ENCODE assay signal across 15 cellular contexts in the genomic region with DNA sequence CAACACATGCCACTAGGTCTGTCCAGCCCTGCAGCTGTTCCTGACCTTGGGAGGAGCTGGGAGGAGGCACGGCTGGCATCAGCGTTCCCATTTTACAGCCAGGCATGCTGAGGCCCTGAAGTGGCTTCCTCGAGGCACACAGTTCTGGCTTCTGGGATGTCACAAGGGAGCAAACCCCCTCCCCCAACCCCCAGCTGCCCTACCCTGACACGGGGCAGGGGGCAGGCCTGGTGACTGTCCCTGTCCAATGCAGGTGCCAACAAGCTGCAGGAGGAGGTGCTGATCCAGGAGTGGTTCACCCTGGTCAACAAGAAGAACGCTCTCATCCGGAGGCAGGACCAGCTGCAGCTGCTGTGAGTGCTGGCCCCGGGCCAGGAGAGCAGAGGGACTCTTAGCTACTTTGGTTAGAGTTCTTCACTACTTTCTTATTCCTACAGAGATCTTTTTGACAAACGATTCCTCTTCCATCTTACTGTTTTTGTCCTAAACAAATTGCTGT. TPM values are rescaled to one million over a fixed set of nuclear protein-coding genes. Genes with fewer than 3 reads are reported as not detected.
DNase-seq lines count a peak whose midpoint lies in the region; ATAC-seq, FAIRE-seq and TF ChIP-seq lines count a peak whose summit lies in the region.
"Had no signal": no experiment of that assay in that cellular context is flagged by ENCODE, and none has a peak within 500 bp of the region (broad histone marks: within the 10 kb centered on the region; RNA-seq: fewer than 3 reads in every experiment).

No MANE protein-coding gene starts in this region.

- H3K27ac ChIP-seq in GM12878 (ENCODE audit: control insufficient read depth, insufficient read depth) (no peak overlapping the region), sigmoid colon (peak overlapping the region in 3 of 4 donors; percentile 57 to 81 (median 77))
- H3K27ac ChIP-seq: parathyroid adenoma had no signal

- H3K27me3 ChIP-seq in GM12878 (replicated peaks in 1 of 2; ENCODE audit: control insufficient read depth in 2 of 2, insufficient read depth in 2 of 2, low read length in 1 of 2) (no peaks in the 10 kb centered on the region), sigmoid colon (no peaks in the 10 kb centered on the region)
- H3K27me3 ChIP-seq: upper lobe of left lung had no signal

- ATAC-seq in GM12878 (no peak), GM21576 (IDR thresholded peaks at IDR 0.05; ENCODE audit: unreplicated experiment) (no peak), HG03045 (IDR thresholded peaks at IDR 0.05; ENCODE audit: unreplicated experiment) (no peak)

- peak; percentile 23 to 74 for DNase-seq in NCI-H524 (lab: John Stamatoyannopoulos, UW)
- no peak for DNase-seq in NCI-H524 treated with DMSO at 0.1 percent for 48 hours (lab: John Stamatoyannopoulos, UW)
- DNase-seq in NAMALWA (ENCODE audit: low spot score): peak; percentile 85
- DNase-seq in GM12878 (ENCODE audit: low read depth, low spot score): no peak
- peak; percentile 84 for DNase-seq in sigmoid colon
- no peak for DNase-seq in middle frontal gyrus (ENCODE audit: extremely low spot score, low spot score)
- DNase-seq: ACHN; central memory CD4-positive, alpha-beta T cell; NCI-H526; T-helper 17 cell had no signal

- in situ Hi-C loops in GM12878 (cut with MboI): no loop called here

- H3K36me3 ChIP-seq in GM12878 (ENCODE audit: control insufficient read depth in 2 of 2, insufficient read depth in 2 of 2, low read length in 1 of 2) (peaks cover 2 to 8% of the 10 kb centered on the region in 2 experiments; a peak in 3 of 4 replicates), sigmoid colon (peaks cover 7 to 59% (median 34%) of the 10 kb centered on the region in 4 donors)

- POLR2A ChIA-PET in GM12878 (lab: Charles Lee): interaction anchor here (0.7 to 6.0 kb wide), 10 partner anchors 13 to 171 kb away, joined by 3 to 129 read pairs (median 4); a partner anchor contains a TSS

- no peak for TF ChIP-seq EP300 in GM12878 (IDR thresholded peaks at IDR 0.05; ENCODE audit: borderline replicate concordance in 1 of 2, control insufficient read depth in 1 of 2, low read depth in 2 of 2, low read length in 2 of 2)
- no peak for TF ChIP-seq EP300 in sigmoid colon (IDR thresholded peaks at IDR 0.05)

- H4K20me1 ChIP-seq in GM12878 (ENCODE audit: control insufficient read depth, insufficient read depth): no peaks in the 10 kb centered on the region

- H2AFZ ChIP-seq in GM12878 (ENCODE audit: control insufficient read depth, low read depth, low read length): no peak overlapping the region
- H2AFZ ChIP-seq: parathyroid adenoma had no signal

- H3K4me3 ChIP-seq in GM12878: no peak overlapping the region
- no peak overlapping the region for H3K4me3 ChIP-seq in sigmoid colon
- H3K4me3 ChIP-seq: upper lobe of left lung had no signal

- H3K4me2 ChIP-seq in GM12878 (ENCODE audit: control insufficient read depth, insufficient read depth): no peak overlapping the region

- H3K9me3 ChIP-seq in GM12878 (replicated peaks; ENCODE audit: control insufficient read depth, insufficient read depth, low read length): no peaks in the 10 kb centered on the region
- H3K9me3 ChIP-seq in sigmoid colon: no peaks in the 10 kb centered on the region
- H3K9me3 ChIP-seq: upper lobe of left lung had no signal

- peaks cover 16% of the 10 kb centered on the region for H3K79me2 ChIP-seq in GM12878 (ENCODE audit: control insufficient read depth, insufficient read depth, low read length)
- H3K79me2 ChIP-seq: parathyroid adenoma had no signal

- SMC1A ChIA-PET in GM12878 (lab: Charles Lee; ENCODE audit: uncharacterized antibody, unreplicated experiment): interaction anchor here (1.0 to 6.2 kb wide), 9 partner anchors 8 to 227 kb away, joined by 3 to 93 read pairs (median 7); a partner anchor contains a TSS

- WGBS in GM12878 (ENCODE audit: insufficient coverage, insufficient replicate concordance, low lambda C conversion rate, missing lambda C conversion rate): 66% methylated on average over 8 of the region's 8 CpGs
- 56 to 67% methylated on average over 8 of the region's 8 CpGs for WGBS in sigmoid colon, 2 donors

- CTCF ChIA-PET in GM12878 (lab: Yijun Ruan, JAX): interaction anchor here (0.6 to 5.9 kb wide), 10 partner anchors 13 to 63 kb away, joined by 3 to 130 read pairs (median 7); a partner anchor contains a TSS

- no peak for TF ChIP-seq RAD21 in GM12878 (IDR thresholded peaks at IDR 0.05; ENCODE audit: insufficient read depth, low read depth, low read length)

- intact Hi-C loops in GM12878 (cut with micrococcal nuclease; ENCODE audit: unreplicated experiment) (no loop called here), sigmoid colon (cut with DNase I) (no loop called here)

- no peak for FAIRE-seq in GM12878 (lab: Jason Lieb, UNC)
- FAIRE-seq: islet of Langerhans had no signal

- no TSS peak for BruUV-seq in GM12878 (replicated peaks; lab: Mats Ljungman, UMichigan)

- no peak overlapping the region for H3K9ac ChIP-seq in GM12878 (ENCODE audit: control insufficient read depth, insufficient read depth, low read length)
- H3K9ac ChIP-seq: parathyroid adenoma had no signal

- no peak for TF ChIP-seq CTCF in GM12878 (IDR thresholded peaks at IDR 0.05 in 2 of 3, conservative IDR thresholded peaks at IDR 0.05 in 1 of 3; ENCODE audit: control insufficient read depth in 2 of 3, extremely low read depth in 1 of 3, insufficient read depth in 1 of 3, low read depth in 3 of 3, low read length in 3 of 3)
- TF ChIP-seq CTCF in sigmoid colon (IDR thresholded peaks at IDR 0.05): no peak

- RAD21 ChIA-PET in GM12878 (lab: Charles Lee; ENCODE audit: unreplicated experiment): interaction anchor here (0.6 to 6.5 kb wide), 8 partner anchors 14 to 93 kb away, joined by 3 to 132 read pairs (median 10); a partner anchor contains a TSS

- TF ChIP-seq POLR2A in GM12878 (IDR thresholded peaks at IDR 0.05; ENCODE audit: low read depth, low read length): no peak; the same call in 1 of the 2 replicates
- no peak for TF ChIP-seq POLR2A in sigmoid colon (IDR thresholded peaks at IDR 0.05)

- H3K4me1 ChIP-seq in GM12878 (ENCODE audit: control insufficient read depth, insufficient read depth, low read length) (peaks cover 45% of the 10 kb centered on the region), sigmoid colon (peaks cover 0 to 70% (median 61%) of the 10 kb centered on the region in 4 donors)
- H3K4me1 ChIP-seq: parathyroid adenoma had no signal

RNA-seq across cellular contexts. Expression of a gene that starts 5.3 kb away (rescaled TPM):
- 0.42 and 0.67 TPM in 2 replicates for total RNA-seq in GM12878 (2013; cell fraction: nucleolus; rRNA removed)
- total RNA-seq in GM12878 (2014; rRNA removed) (0.16 and 0.23 TPM in 2 replicates), GM12878 (2014; rRNA removed; fragmentation: Illumina TruSeq; extraction: Trizol) (not detected in 2 replicates), GM12878 (2021) (0.29 and 0.54 TPM in 2 replicates), sigmoid colon (under 1 TPM in 2 of 4 donors, not detected in 2; 0.54 to 0.71 TPM)
- polyA plus RNA-seq in GM12878 (2011; ENCODE audit: low read depth): not detected
- polyA plus RNA-seq in GM12878 (2011; rRNA removed) (not detected in 2 replicates), GM12878 (2014; fragmentation: Illumina TruSeq; extraction: Trizol) (not detected in 2 replicates), GM12878 (2014; fragmentation: Nextera tagmentation; extraction: Ambion mirVana) (under 1 TPM in 1 of 2 experiments, not detected in 1; 0.11 TPM), GM12878 (2014; rRNA removed) (0.15 TPM in 1 of 2 replicates, not detected in the other), GM12878 (2016; fragmentation: Nextera tagmentation; extraction: Ambion mirVana) (not detected), sigmoid colon (1 to 10 TPM in 1 of 3 donors, not detected in 2; 1.4 TPM)
- 0.08 TPM in 1 of 2 replicates, not detected in the other for polyA plus RNA-seq in GM12878 (2011; cell fraction: cytosol; rRNA removed)
- 0.16 and 0.46 TPM in 2 replicates for polyA plus RNA-seq in GM12878 (2011; cell fraction: nucleus; rRNA removed)
- polyA plus RNA-seq in GM12878 (2012): 0.08 and 0.80 TPM in 2 replicates
- 1.4 TPM in 1 of 2 replicates, not detected in the other for polyA minus RNA-seq in GM12878 (2011; rRNA and poly(A)+ RNA removed)
- polyA minus RNA-seq in GM12878 (2011; cell fraction: cytosol; rRNA and poly(A)+ RNA removed): not detected in 2 replicates
- not detected in 2 replicates for polyA minus RNA-seq in GM12878 (2011; cell fraction: nucleus; rRNA and poly(A)+ RNA removed)

RNA-seq across cellular contexts. Expression of a gene that starts 14.4 kb away (rescaled TPM):
- 101 and 114 TPM in 2 replicates for total RNA-seq in GM12878 (2013; cell fraction: nucleolus; rRNA removed)
- total RNA-seq in GM12878 (2014; rRNA removed) (63.3 and 74.6 TPM in 2 replicates), GM12878 (2014; rRNA removed; fragmentation: Illumina TruSeq; extraction: Trizol) (32.9 and 37.1 TPM in 2 replicates), GM12878 (2021) (90.7 and 92.7 TPM in 2 replicates), sigmoid colon (100 to 1,000 TPM; 148 to 366 (median 194) TPM)
- polyA plus RNA-seq in GM12878 (2011; ENCODE audit: low read depth): 22.5 TPM
- polyA plus RNA-seq in GM12878 (2011; rRNA removed) (21.5 and 28.4 TPM in 2 replicates), GM12878 (2014; fragmentation: Illumina TruSeq; extraction: Trizol) (34.3 and 39.8 TPM in 2 replicates), GM12878 (2014; fragmentation: Nextera tagmentation; extraction: Ambion mirVana) (under 1 TPM; 0.06 to 0.09 TPM), GM12878 (2014; rRNA removed) (99.4 and 117 TPM in 2 replicates), GM12878 (2016; fragmentation: Nextera tagmentation; extraction: Ambion mirVana) (10 to 100 TPM; 15.5 to 18.9 TPM), sigmoid colon (10 to 100 TPM; 31.2 to 71.2 (median 71.2) TPM)
- 37.0 and 59.7 TPM in 2 replicates for polyA plus RNA-seq in GM12878 (2011; cell fraction: cytosol; rRNA removed)
- polyA plus RNA-seq in GM12878 (2011; cell fraction: nucleus; rRNA removed): 195 and 323 TPM in 2 replicates
- 52.1 and 68.8 TPM in 2 replicates for polyA plus RNA-seq in GM12878 (2012)
- polyA minus RNA-seq in GM12878 (2011; rRNA and poly(A)+ RNA removed): 22.7 and 40.4 TPM in 2 replicates
- polyA minus RNA-seq in GM12878 (2011; cell fraction: cytosol; rRNA and poly(A)+ RNA removed): 33.2 and 33.8 TPM in 2 replicates
- polyA minus RNA-seq in GM12878 (2011; cell fraction: nucleus; rRNA and poly(A)+ RNA removed): 24.8 and 46.7 TPM in 2 replicates

RNA-seq across cellular contexts. Expression of a gene that starts 18.0 kb away (rescaled TPM):
- 6.1 and 7.8 TPM in 2 replicates for total RNA-seq in GM12878 (2013; cell fraction: nucleolus; rRNA removed)
- total RNA-seq in GM12878 (2014; rRNA removed) (26.2 and 32.0 TPM in 2 replicates), GM12878 (2014; rRNA removed; fragmentation: Illumina TruSeq; extraction: Trizol) (7.2 and 10.4 TPM in 2 replicates), GM12878 (2021) (28.5 and 29.6 TPM in 2 replicates), sigmoid colon (10 to 100 TPM; 61.2 to 96.7 (median 91.6) TPM)
- polyA plus RNA-seq in GM12878 (2011; ENCODE audit: low read depth): 4.4 TPM
- polyA plus RNA-seq in GM12878 (2011; rRNA removed) (3.6 and 8.0 TPM in 2 replicates), GM12878 (2014; fragmentation: Illumina TruSeq; extraction: Trizol) (0.74 and 9.1 TPM in 2 replicates), GM12878 (2014; fragmentation: Nextera tagmentation; extraction: Ambion mirVana) (1 to 10 TPM in 1 of 2 experiments, under 1 TPM in 1; 0.34 to 2.2 TPM), GM12878 (2014; rRNA removed) (36.7 and 50.7 TPM in 2 replicates), GM12878 (2016; fragmentation: Nextera tagmentation; extraction: Ambion mirVana) (10 to 100 TPM in 1 of 2 experiments, 1 to 10 TPM in 1; 2.8 to 26.6 TPM), sigmoid colon (10 to 100 TPM; 34.0 to 63.3 (median 38.4) TPM)
- polyA plus RNA-seq in GM12878 (2011; cell fraction: cytosol; rRNA removed): 16.4 and 28.8 TPM in 2 replicates
- polyA plus RNA-seq in GM12878 (2011; cell fraction: nucleus; rRNA removed): 29.2 and 30.4 TPM in 2 replicates
- 11.8 and 13.3 TPM in 2 replicates for polyA plus RNA-seq in GM12878 (2012)
- 4.4 and 9.6 TPM in 2 replicates for polyA minus RNA-seq in GM12878 (2011; rRNA and poly(A)+ RNA removed)
- polyA minus RNA-seq in GM12878 (2011; cell fraction: cytosol; rRNA and poly(A)+ RNA removed): 4.0 and 5.7 TPM in 2 replicates
- polyA minus RNA-seq in GM12878 (2011; cell fraction: nucleus; rRNA and poly(A)+ RNA removed): 16.1 and 24.5 TPM in 2 replicates

RNA-seq across cellular contexts. Expression of a gene that starts 20.0 kb away (rescaled TPM):
- 31.8 and 42.8 TPM in 2 replicates for total RNA-seq in GM12878 (2013; cell fraction: nucleolus; rRNA removed)
- total RNA-seq in GM12878 (2014; rRNA removed) (71.3 and 77.0 TPM in 2 replicates), GM12878 (2014; rRNA removed; fragmentation: Illumina TruSeq; extraction: Trizol) (20.0 and 24.8 TPM in 2 replicates), GM12878 (2021) (62.0 and 63.3 TPM in 2 replicates), sigmoid colon (10 to 100 TPM; 24.9 to 61.0 (median 58.5) TPM)
- 35.6 TPM for polyA plus RNA-seq in GM12878 (2011; ENCODE audit: low read depth)
- polyA plus RNA-seq in GM12878 (2011; rRNA removed) (13.4 and 32.2 TPM in 2 replicates), GM12878 (2014; fragmentation: Illumina TruSeq; extraction: Trizol) (1.2 and 7.9 TPM in 2 replicates), GM12878 (2014; fragmentation: Nextera tagmentation; extraction: Ambion mirVana) (10 to 100 TPM; 14.8 to 48.7 TPM), GM12878 (2014; rRNA removed) (74.8 and 79.0 TPM in 2 replicates), GM12878 (2016; fragmentation: Nextera tagmentation; extraction: Ambion mirVana) (100 to 1,000 TPM; 107 to 111 TPM), sigmoid colon (10 to 100 TPM; 30.7 to 52.6 (median 36.6) TPM)
- 60.6 and 85.4 TPM in 2 replicates for polyA plus RNA-seq in GM12878 (2011; cell fraction: cytosol; rRNA removed)
- 70.4 and 75.4 TPM in 2 replicates for polyA plus RNA-seq in GM12878 (2011; cell fraction: nucleus; rRNA removed)
- polyA plus RNA-seq in GM12878 (2012): 43.7 and 53.4 TPM in 2 replicates
- polyA minus RNA-seq in GM12878 (2011; rRNA and poly(A)+ RNA removed): 5.0 and 12.2 TPM in 2 replicates
- 5.8 and 6.9 TPM in 2 replicates for polyA minus RNA-seq in GM12878 (2011; cell fraction: cytosol; rRNA and poly(A)+ RNA removed)
- polyA minus RNA-seq in GM12878 (2011; cell fraction: nucleus; rRNA and poly(A)+ RNA removed): 32.3 and 48.6 TPM in 2 replicates

RNA-seq across cellular contexts. Expression of a gene that starts 23.7 kb away (rescaled TPM):
- 95.3 and 109 TPM in 2 replicates for total RNA-seq in GM12878 (2013; cell fraction: nucleolus; rRNA removed)
- 37.4 and 39.9 TPM in 2 replicates for total RNA-seq in GM12878 (2014; rRNA removed)
- 13.6 and 15.1 TPM in 2 replicates for total RNA-seq in GM12878 (2014; rRNA removed; fragmentation: Illumina TruSeq; extraction: Trizol)
- total RNA-seq in GM12878 (2021): 62.6 and 64.7 TPM in 2 replicates
- polyA plus RNA-seq in GM12878 (2011; ENCODE audit: low read depth): 8.2 TPM
- polyA plus RNA-seq in GM12878 (2011; rRNA removed): 17.0 and 27.9 TPM in 2 replicates
- polyA plus RNA-seq in GM12878 (2011; cell fraction: cytosol; rRNA removed): 43.4 and 59.7 TPM in 2 replicates
- polyA plus RNA-seq in GM12878 (2011; cell fraction: nucleus; rRNA removed): 80.4 and 99.7 TPM in 2 replicates
- polyA plus RNA-seq in GM12878 (2012): 29.2 and 38.0 TPM in 2 replicates
- 6.6 and 14.0 TPM in 2 replicates for polyA plus RNA-seq in GM12878 (2014; fragmentation: Illumina TruSeq; extraction: Trizol)
- 1 to 10 TPM; 1.5 to 1.9 TPM for polyA plus RNA-seq in GM12878 (2014; fragmentation: Nextera tagmentation; extraction: Ambion mirVana)
- 51.8 and 58.7 TPM in 2 replicates for polyA plus RNA-seq in GM12878 (2014; rRNA removed)
- 10 to 100 TPM; 22.1 to 27.3 TPM for polyA plus RNA-seq in GM12878 (2016; fragmentation: Nextera tagmentation; extraction: Ambion mirVana)
- polyA minus RNA-seq in GM12878 (2011; rRNA and poly(A)+ RNA removed): 31.5 and 53.3 TPM in 2 replicates
- 23.3 and 23.7 TPM in 2 replicates for polyA minus RNA-seq in GM12878 (2011; cell fraction: cytosol; rRNA and poly(A)+ RNA removed)
- 31.8 and 54.0 TPM in 2 replicates for polyA minus RNA-seq in GM12878 (2011; cell fraction: nucleus; rRNA and poly(A)+ RNA removed)
- total RNA-seq in sigmoid colon: 10 to 100 TPM; 18.5 to 52.1 (median 26.3) TPM
- polyA plus RNA-seq in sigmoid colon: 10 to 100 TPM; 48.6 to 71.2 (median 71.0) TPM

Comparison
In these comparisons a context has a peak if more than half of its experiments do, and no peak if none do; other contexts are left out.
1. DNase-seq: peak in NCI-H524 (2 of 2), NAMALWA (single experiment) and sigmoid colon (single experiment); none in NCI-H524 treated with DMSO at 0.1 percent for 48 hours (single experiment), GM12878 (single experiment) and middle frontal gyrus (single experiment).